Comparison of ENCODE assay signal across 8 cellular contexts in genomic region chrX:19912-20571, GRCh38.
A peak's percentile ranks its signal among the peaks of the same experiment; 100 is the strongest.
DNase-seq lines count a peak whose midpoint lies in the region; ATAC-seq and TF ChIP-seq lines count a peak whose summit lies in the region.

No MANE protein-coding gene starts in this region.

- H3K4me3 Mint-ChIP-seq in IgD-negative memory B cell = peak overlapping the region in 3 of 4 donors; percentile 88 to 98 (median 91)

- no peaks in the 10 kb centered on the region for H3K4me1 Mint-ChIP-seq in IgD-negative memory B cell

- no peaks in the 10 kb centered on the region for H3K27me3 Mint-ChIP-seq in IgD-negative memory B cell

- in situ Hi-C loops in GM13976 (cut with MboI; ENCODE audit: low sequenced_read_pairs, unreplicated experiment) = no loop called here

- peak overlapping the region in 2 of 3 donors; percentile 61 to 80 for H3K27ac Mint-ChIP-seq in IgD-negative memory B cell

- peak; percentile 14 for TF ChIP-seq CTCF in GM13976 (IDR thresholded peaks at IDR 0.05; ENCODE audit: borderline replicate concordance, control extremely low read depth, extremely low read depth, insufficient read depth, missing control alignments)
- TF ChIP-seq CTCF in choroid plexus epithelial cell (conservative IDR thresholded peaks at IDR 0.05; ENCODE audit: low read depth, low read length) = no peak
- TF ChIP-seq CTCF in psoas muscle (IDR thresholded peaks at IDR 0.05) = no peak
- no peak for TF ChIP-seq CTCF in GM10266 (IDR thresholded peaks at IDR 0.05; ENCODE audit: control insufficient read depth, insufficient read depth, low read depth, missing control alignments)

- no peaks in the 10 kb centered on the region for H3K36me3 Mint-ChIP-seq in IgD-negative memory B cell

- H3K36me3 ChIP-seq in psoas muscle (ENCODE audit: insufficient read depth in 1 of 2, low read depth in 1 of 2) = no peaks in the 10 kb centered on the region

- H3K27ac ChIP-seq in psoas muscle = no peak overlapping the region

- H3K9me3 ChIP-seq in psoas muscle = no peaks in the 10 kb centered on the region

- WGBS in psoas muscle, 3 donors = 22 to 37% methylated on average over 40 to 52 of the region's 56 CpGs; no CpG with 5 or more reads in 1 of the 3 donors

- H3K9me3 Mint-ChIP-seq in IgD-negative memory B cell = no peaks in the 10 kb centered on the region

- ATAC-seq in psoas muscle (no peak), HG03460 (IDR thresholded peaks at IDR 0.05; ENCODE audit: unreplicated experiment) (no peak)

- DNase-seq in GM13976 (ENCODE audit: low spot score) = no peak
- no peak for DNase-seq in choroid plexus epithelial cell (ENCODE audit: low read depth)
- peak in 1 of 2 donors; percentile 39 for DNase-seq in psoas muscle
- DNase-seq in NCI-H446 treated with DMSO at 0.1 percent for 48 hours (lab: John Stamatoyannopoulos, UW) = no peak
- no peak for DNase-seq in NCI-H1417 (lab: John Stamatoyannopoulos, UW)
- DNase-seq in GM10266 (ENCODE audit: extremely low spot score) = no peak

- H3K4me1 ChIP-seq in psoas muscle = no peaks in the 10 kb centered on the region

- no peaks in the 10 kb centered on the region for H3K27me3 ChIP-seq in psoas muscle (ENCODE audit: insufficient read depth in 3 of 3, low read length in 2 of 3)

- intact Hi-C loops in psoas muscle (cut with DNase I) = no loop called here

- H3K4me3 ChIP-seq in choroid plexus epithelial cell (ENCODE audit: low read depth, low read length) = peak overlapping the region; percentile 37
- peak overlapping the region; percentile 39 for H3K4me3 ChIP-seq in psoas muscle
